In genomic region chr1:23403355-23403734, GRCh38 we compare ENCODE assay signal across 2 cellular contexts.
TF ChIP-seq lines count a peak whose summit lies in the region.

No MANE protein-coding gene starts in this region.

TF ChIP-seq in SK-N-SH, 30 proteins besides CTCF, POLR2A, EP300 and RAD21:
- TF ChIP-seq IRF3 (IDR thresholded peaks at IDR 0.05; ENCODE audit: low read depth, low read length) (no peak), TEAD4 (IDR thresholded peaks at IDR 0.05; ENCODE audit: borderline replicate concordance, insufficient read depth) (no peak), RCOR1 (IDR thresholded peaks at IDR 0.05; ENCODE audit: low read length) (no peak), FOXM1 (IDR thresholded peaks at IDR 0.05; ENCODE audit: low read depth) (no peak), USF1 (IDR thresholded peaks at IDR 0.05; ENCODE audit: borderline replicate concordance, low read depth) (no peak), POLR2AphosphoS5 (IDR thresholded peaks at IDR 0.05; ENCODE audit: low read depth, low read length) (no peak), SMC3 (IDR thresholded peaks at IDR 0.05; ENCODE audit: low read depth, low read length) (no peak), YY1 (IDR thresholded peaks at IDR 0.05; ENCODE audit: low read depth) (no peak), FOSL2 (IDR thresholded peaks at IDR 0.05; ENCODE audit: borderline replicate concordance, low read depth) (no peak)

TF ChIP-seq in SK-N-SH treated with all-trans-retinoic acid at 6 μM for 48 hours, 23 proteins besides CTCF, POLR2A, EP300 and RAD21:
- TF ChIP-seq PPARA (CRISPR knock-in tag; IDR thresholded peaks at IDR 0.05; ENCODE audit: borderline replicate concordance) (no peak), ESRRG (CRISPR knock-in tag; IDR thresholded peaks at IDR 0.05) (no peak), GLIS3 (CRISPR knock-in tag; IDR thresholded peaks at IDR 0.05) (no peak), ZNF70 (CRISPR knock-in tag; IDR thresholded peaks at IDR 0.05) (no peak), ZNF8 (CRISPR knock-in tag; IDR thresholded peaks at IDR 0.05) (no peak), OSR1 (CRISPR knock-in tag; IDR thresholded peaks at IDR 0.05) (no peak), TSHZ2 (CRISPR knock-in tag; IDR thresholded peaks at IDR 0.05) (no peak), RARB (CRISPR knock-in tag; IDR thresholded peaks at IDR 0.05) (no peak), PATZ1 (CRISPR knock-in tag; IDR thresholded peaks at IDR 0.05; ENCODE audit: borderline replicate concordance) (no peak)
